In genomic region chr3:129240436-129240835, GRCh38 we compare ENCODE assay signal across 1 cellular context.
TF ChIP-seq lines count a peak whose summit lies in the region.

No MANE protein-coding gene starts in this region.

TF ChIP-seq in HepG2, 621 proteins besides CTCF, POLR2A, EP300 and RAD21:
- TF ChIP-seq CHD2 (IDR thresholded peaks at IDR 0.05; ENCODE audit: low read depth, low read length) (no peak), ARNT2 (CRISPR knock-in tag; IDR thresholded peaks at IDR 0.05; ENCODE audit: low read depth) (no peak), ZFP41 (CRISPR knock-in tag; IDR thresholded peaks at IDR 0.05; ENCODE audit: borderline replicate concordance) (no peak), IKZF4 (CRISPR knock-in tag; IDR thresholded peaks at IDR 0.05; ENCODE audit: borderline replicate concordance, low read depth, not compliant biosample characterization) (no peak), PITX1 (CRISPR knock-in tag; IDR thresholded peaks at IDR 0.05) (no peak), ZNF891 (CRISPR knock-in tag; IDR thresholded peaks at IDR 0.05) (no peak), ZNF780A (CRISPR knock-in tag; IDR thresholded peaks at IDR 0.05) (no peak), ZSCAN22 (CRISPR knock-in tag; IDR thresholded peaks at IDR 0.05) (no peak), ZFP82 (CRISPR knock-in tag; IDR thresholded peaks at IDR 0.05; ENCODE audit: borderline replicate concordance) (no peak), DR1 (CRISPR knock-in tag; IDR thresholded peaks at IDR 0.05) (no peak), SRY (CRISPR knock-in tag; IDR thresholded peaks at IDR 0.05) (no peak)
